Comparison of ENCODE assay signal across 1 cellular context in the genomic region with DNA sequence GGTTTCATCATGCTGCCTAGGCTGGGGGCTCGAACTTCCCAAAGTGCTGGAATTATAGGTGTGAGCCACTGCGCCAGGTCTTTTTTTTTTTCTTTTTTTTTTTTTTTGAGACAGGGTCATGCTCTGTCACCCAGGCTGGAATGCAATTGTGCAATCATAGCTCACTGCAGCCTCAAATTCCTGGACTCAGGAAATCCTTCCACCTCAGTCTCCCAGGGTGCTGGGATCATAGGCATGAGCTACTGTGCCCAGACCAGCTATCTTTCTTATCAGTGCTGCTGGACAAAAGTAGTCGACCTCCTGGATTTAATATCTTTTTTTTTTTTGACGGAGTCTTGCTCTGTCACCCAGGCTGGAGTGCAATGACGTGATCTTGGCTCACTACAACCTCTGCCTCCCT.
TF ChIP-seq lines count a peak whose summit lies in the region.

No MANE protein-coding gene starts in this region.

TF ChIP-seq in IMR-90, 13 proteins besides CTCF, POLR2A, EP300 and RAD21 (continued from another document):
- TF ChIP-seq MAZ (IDR thresholded peaks at IDR 0.05; ENCODE audit: borderline replicate concordance, low read depth, low read length): no peak
